Comparison of ENCODE assay signal across 7 cellular contexts in the genomic region with DNA sequence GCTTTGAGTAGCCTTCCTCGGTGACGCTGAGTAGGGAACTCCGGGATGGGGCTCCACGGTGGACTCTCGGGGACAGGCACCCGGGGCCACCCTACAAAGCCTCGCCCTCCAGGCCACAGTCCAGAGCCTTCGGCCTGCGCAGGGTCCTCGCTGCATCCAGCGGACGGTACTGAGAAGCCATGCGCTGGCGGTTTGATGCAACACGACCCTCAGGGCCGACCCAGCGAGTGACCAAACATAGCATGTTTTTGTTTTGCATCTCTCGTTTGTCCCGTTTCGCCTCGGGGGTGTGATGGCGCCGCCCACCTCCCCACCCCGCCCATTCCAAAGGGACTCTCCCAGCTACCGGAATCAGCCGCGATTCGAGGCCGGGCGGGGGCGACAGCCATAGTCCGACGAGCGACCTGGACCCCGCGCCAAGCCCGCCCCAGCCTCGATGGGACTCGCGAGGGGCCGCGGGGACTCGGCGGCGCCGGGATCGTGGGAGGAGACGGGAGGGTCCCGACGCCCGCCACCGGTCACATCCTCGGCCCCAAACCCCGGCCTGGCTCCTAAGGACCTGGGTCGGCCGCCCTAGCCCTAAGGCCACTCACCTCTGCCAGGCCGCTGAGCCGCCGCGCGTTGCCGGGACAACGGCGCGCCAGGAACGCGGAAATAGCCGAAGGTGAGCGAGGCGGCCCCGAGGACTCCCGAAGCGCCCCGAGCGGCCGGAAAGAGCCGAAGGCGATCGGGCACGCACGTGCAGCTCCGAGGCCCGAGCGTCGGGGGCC.
DNase-seq lines count a peak whose midpoint lies in the region; ATAC-seq and FAIRE-seq lines count a peak whose summit lies in the region.

No MANE protein-coding gene starts in this region.

- peak; percentile 86 for FAIRE-seq in GM18507 (lab: Jason Lieb, UNC)

- peak; percentile 88 for DNase-seq in GM18507 (ENCODE audit: extremely low spot score, insufficient read length, low read depth)
- peak; percentile 96 for DNase-seq in NCI-H69 (lab: John Stamatoyannopoulos, UW)
- peak; percentile 92 for DNase-seq in activated CD4-positive, alpha-beta T cell treated with anti-CD3 and anti-CD28 coated beads, Interleukin-2, amount 50 U/mL, for 1 hour
- DNase-seq in dedifferentiated amniotic fluid mesenchymal stem cell (ENCODE audit: extremely low spot score), result peak; percentile 71
- DNase-seq in left kidney (ENCODE audit: low read depth, low spot score), result peak; percentile 96
- DNase-seq in stimulated activated CD4-positive, alpha-beta T cell treated with anti-CD3 and anti-CD28 coated beads, Interleukin-1b, Interleukin-23, amount 100 ng/mL, for 24 hours (ENCODE audit: low read depth in 4 of 4, low spot score in 1 of 4), result peak; percentile 77 to 85 (median 80)

- ATAC-seq in HG03432 (IDR thresholded peaks at IDR 0.05; ENCODE audit: unreplicated experiment), result peak; percentile 48

Comparison
In these comparisons a context has a peak if more than half of its experiments do, and no peak if none do; other contexts are left out.
1. Peak in every context shown above with its lines: DNase-seq and ATAC-seq.